In genomic region chr12:125065021-125065752, GRCh38 we compare ENCODE assay signal across 8 cellular contexts. TPM values are rescaled to one million over a fixed set of nuclear protein-coding genes. Genes with fewer than 3 reads are reported as not detected.
DNase-seq lines count a peak whose midpoint lies in the region; ATAC-seq and TF ChIP-seq lines count a peak whose summit lies in the region.

Gene AACS, plus strand, starts transcription at chr12:125065435. Its CDS starts 150 bp downstream, at chr12:125065585.

- H3K36me3 Mint-ChIP-seq in neural progenitor cell: no peaks in the 10 kb centered on the region

- no peaks in the 10 kb centered on the region for H3K27me3 ChIP-seq in RWPE2 (ENCODE audit: insufficient read depth, poor library complexity, severe bottlenecking)
- peaks cover 13% of the 10 kb centered on the region for H3K27me3 ChIP-seq in neural progenitor cell

- H3K4me3 ChIP-seq in RWPE2 (ENCODE audit: severe bottlenecking): peak within 1 kb of the TSS; percentile 67
- peak within 1 kb of the TSS; percentile 81 to 87 for H3K4me3 ChIP-seq in foreskin fibroblast (ENCODE audit: low read depth in 1 of 2, low read length in 2 of 2)
- H3K4me3 ChIP-seq in neural progenitor cell: peak within 1 kb of the TSS; percentile 82

- H3K9ac ChIP-seq in neural progenitor cell: peak within 1 kb of the TSS; percentile 70

- H3K4me1 Mint-ChIP-seq in neural progenitor cell: peaks cover 11% of the 10 kb centered on the region

- no peak for TF ChIP-seq CTCF in RWPE2 (IDR thresholded peaks at IDR 0.05; ENCODE audit: poor library complexity, severe bottlenecking)
- TF ChIP-seq CTCF in foreskin fibroblast (IDR thresholded peaks at IDR 0.05; ENCODE audit: low read depth, low read length): no peak
- peak; percentile 30 for TF ChIP-seq CTCF in neural progenitor cell (IDR thresholded peaks at IDR 0.05)

- peak within 1 kb of the TSS; percentile 86 for H3K4me3 Mint-ChIP-seq in neural progenitor cell

- no peaks in the 10 kb centered on the region for H3K4me1 ChIP-seq in RWPE2 (ENCODE audit: insufficient read depth, poor library complexity, severe bottlenecking)
- peaks cover 12% of the 10 kb centered on the region for H3K4me1 ChIP-seq in neural progenitor cell

- H4K20me1 ChIP-seq in neural progenitor cell (ENCODE audit: low read depth): no peaks in the 10 kb centered on the region

- peaks cover 6% of the 10 kb centered on the region for H3K9me3 Mint-ChIP-seq in neural progenitor cell

- H3K27ac ChIP-seq in RWPE2 (ENCODE audit: poor library complexity, severe bottlenecking) (peak within 1 kb of the TSS; percentile 19), neural progenitor cell (no peak within 1 kb of the TSS)

- no peaks in the 10 kb centered on the region for H3K79me2 ChIP-seq in neural progenitor cell (ENCODE audit: low read depth)

- H3K36me3 ChIP-seq in RWPE2 (ENCODE audit: low read depth) (no peaks in the 10 kb centered on the region), neural progenitor cell (no peaks in the 10 kb centered on the region)

- ATAC-seq in GM21737 (IDR thresholded peaks at IDR 0.05; ENCODE audit: unreplicated experiment): peak; percentile 89
- ATAC-seq in RWPE2 (ENCODE audit: low read depth): peak; percentile 89

- DNase-seq in EH (ENCODE audit: low read depth) (peak; percentile 76), KG1 (lab: John Stamatoyannopoulos, UW) (peak; percentile 87), RWPE2 (ENCODE audit: low spot score) (no peak), activated gamma-delta T cell (lab: John Stamatoyannopoulos, UW) (peak; percentile 55), foreskin fibroblast (peak; percentile 64 to 87), neural progenitor cell (ENCODE audit: low spot score) (peak; percentile 94), stromal cell of bone marrow (ENCODE audit: low read depth) (peak; percentile 31)

- no peaks in the 10 kb centered on the region for H3K9me3 ChIP-seq in RWPE2 (ENCODE audit: severe bottlenecking)
- no peaks in the 10 kb centered on the region for H3K9me3 ChIP-seq in neural progenitor cell (ENCODE audit: low read depth)

- peaks cover 5% of the 10 kb centered on the region for H3K27me3 Mint-ChIP-seq in neural progenitor cell (ENCODE audit: insufficient read depth, low read depth)

- H2AFZ ChIP-seq in neural progenitor cell (replicated peaks): peak within 1 kb of the TSS; percentile 98

- H3F3A ChIP-seq in neural progenitor cell (ENCODE audit: low read depth): peaks cover 8% of the 10 kb centered on the region

- H3K27ac Mint-ChIP-seq in neural progenitor cell: no peak within 1 kb of the TSS

- peak within 1 kb of the TSS; percentile 98 for H3K4me2 ChIP-seq in neural progenitor cell

RNA-seq across cellular contexts. Expression of gene AACS, which starts in this region (rescaled TPM):
- total RNA-seq in neural progenitor cell (ENCODE audit: low replicate concordance): 16.6 and 22.9 TPM in 2 replicates
